In genomic region chr5:17001418-17001817, GRCh38 we compare ENCODE assay signal across 24 cellular contexts.
DNase-seq lines count a peak whose midpoint lies in the region; ATAC-seq, FAIRE-seq and TF ChIP-seq lines count a peak whose summit lies in the region.
"Had no signal": no experiment of that assay in that cellular context is flagged by ENCODE, and none has a peak within 500 bp of the region (broad histone marks: within the 10 kb centered on the region; RNA-seq: fewer than 3 reads in every experiment).

No MANE protein-coding gene starts in this region.

- H3K9me3 ChIP-seq in gastrocnemius medialis = no peaks in the 10 kb centered on the region
- H3K9me3 ChIP-seq: neutrophil, uterus had no signal

- TF ChIP-seq POLR2A in gastrocnemius medialis (IDR thresholded peaks at IDR 0.05) = no peak

- intact Hi-C loops in gastrocnemius medialis (cut with DNase I; ENCODE audit: low total_unique reads) = loop anchor here (5.0 kb wide), 1 partner anchor 209 kb away; no protein-coding TSS in a partner anchor

- no peaks in the 10 kb centered on the region for H3K27me3 ChIP-seq in brain microvascular endothelial cell (replicated peaks)
- H3K27me3 ChIP-seq in gastrocnemius medialis = no peaks in the 10 kb centered on the region
- H3K27me3 ChIP-seq: neutrophil, uterus had no signal

- TF ChIP-seq CTCF in brain microvascular endothelial cell (IDR thresholded peaks at IDR 0.05; ENCODE audit: low read depth, low read length, missing control alignments) = no peak
- TF ChIP-seq CTCF in gastrocnemius medialis (IDR thresholded peaks at IDR 0.05 in 4 of 5, conservative IDR thresholded peaks at IDR 0.05 in 1 of 5) = no peak

- DNase-seq in HS-5 (ENCODE audit: low read depth) (peak; percentile 25), brain microvascular endothelial cell (peak; percentile 70), iris pigment epithelial cell (ENCODE audit: low read depth) (peak; percentile 61), urothelium cell line (ENCODE audit: low spot score) (no peak), gastrocnemius medialis (no peak), HuH-7.5 (ENCODE audit: low spot score) (no peak)
- DNase-seq in effector CD4-positive, alpha-beta T cell = no peak
- DNase-seq: activated CD4-positive, alpha-beta T cell treated with anti-CD3 and anti-CD28 coated beads for 4 hours; activated naive CD4-positive, alpha-beta T cell; activated T-cell treated with anti-CD3 and anti-CD28 coated beads, Interleukin-2, amount 50 U/mL, for 48 hours; Calu3; HCEC 1CT; left colon; MM.1S; NCI-H1417; NCI-H510A; NK-92 treated with Interleukin-12 subunit alpha and Interleukin-12 subunit beta, amount 100 ng/mL, for 24 hours; stimulated activated CD4-positive, alpha-beta T cell treated with anti-CD3 and anti-CD28 coated beads, Interleukin-2, amount 100 ng/mL, for 24 hours; substantia nigra; T-helper 2 cell; uterus had no signal

- H3K36me3 ChIP-seq in brain microvascular endothelial cell (replicated peaks) (no peaks in the 10 kb centered on the region), gastrocnemius medialis (no peaks in the 10 kb centered on the region)
- H3K36me3 ChIP-seq: neutrophil, uterus had no signal

- in situ Hi-C loops in brain microvascular endothelial cell (cut with HindIII; ENCODE audit: low pct_ligation_motif_present, low sequenced_read_pairs) = no loop called here
- in situ Hi-C loops in gastrocnemius medialis (cut with MboI; ENCODE audit: low sequenced_read_pairs in 4 of 4) = no loop called here

- no peak for ATAC-seq in gastrocnemius medialis
- ATAC-seq: left colon had no signal

- no peak overlapping the region for H3K4me3 ChIP-seq in brain microvascular endothelial cell (ENCODE audit: low read depth, low read length)
- H3K4me3 ChIP-seq in gastrocnemius medialis = no peak overlapping the region
- H3K4me3 ChIP-seq: smooth muscle cell, uterus had no signal

- H3K4me1 ChIP-seq in gastrocnemius medialis = peaks cover 17 to 26% of the 10 kb centered on the region in 2 donors
- H3K4me1 ChIP-seq: uterus had no signal

- peak; percentile 32 for FAIRE-seq in urothelium cell line (lab: Jason Lieb, UNC)
- FAIRE-seq: bronchial epithelial cell had no signal

- H3K27ac ChIP-seq in brain microvascular endothelial cell (peak overlapping the region; percentile 97), gastrocnemius medialis (no peak overlapping the region)
- H3K27ac ChIP-seq: neutrophil, uterus had no signal

Comparison
In these comparisons a context has a peak if more than half of its experiments do, and no peak if none do; other contexts are left out.
1. DNase-seq: peak in HS-5 (single experiment), brain microvascular endothelial cell (single experiment) and iris pigment epithelial cell (single experiment); none in urothelium cell line (single experiment), gastrocnemius medialis (0 of 2), HuH-7.5 (single experiment) and effector CD4-positive, alpha-beta T cell (single experiment).